31 cellular contexts compared by ENCODE assay signal in genomic region chr6:159926542-159927203, GRCh38. TPM values are rescaled to one million over a fixed set of nuclear protein-coding genes. Genes with fewer than 3 reads are reported as not detected.
"Had no signal": no experiment of that assay in that cellular context is flagged by ENCODE, and none has a peak within 500 bp of the region (broad histone marks: within the 10 kb centered on the region; RNA-seq: fewer than 3 reads in every experiment).

No MANE protein-coding gene starts in this region.

- H3K4me1 ChIP-seq: sigmoid colon, testis had no signal

- H3K9me3 Mint-ChIP-seq: natural killer cell treated with Interleukin-12 subunit alpha and Interleukin-12 subunit beta and Interleukin-15 and Interleukin-18, amount 100 ng/mL, for 72 hours had no signal

- H3K4me3 ChIP-seq: esophagus squamous epithelium, heart right ventricle, lung, sigmoid colon, stomach, testis, tibial artery had no signal

- FAIRE-seq: keratinocyte had no signal

- H3K27ac ChIP-seq: esophagus squamous epithelium, heart right ventricle, neutrophil, parathyroid adenoma, sigmoid colon, stomach, testis had no signal

- H3K9ac ChIP-seq: parathyroid adenoma had no signal

- H3K79me2 ChIP-seq: parathyroid adenoma had no signal

- H3K27me3 ChIP-seq: esophagus squamous epithelium, heart right ventricle, sigmoid colon, stomach, testis, tibial artery had no signal

- H3K27ac Mint-ChIP-seq: effector memory CD8-positive, alpha-beta T cell; immature natural killer cell; memory B cell; natural killer cell treated with Interleukin-12 subunit alpha and Interleukin-12 subunit beta and Interleukin-15 and Interleukin-18, amount 100 ng/mL, for 72 hours; progenitor cell of endocrine pancreas; stimulated activated effector memory CD8-positive, alpha-beta T cell treated with anti-CD3 and anti-CD28 coated beads, Interleukin-12 subunit alpha, Interleukin-12 subunit beta, amount 100 ng/mL, for 72 hours; type B pancreatic cell had no signal

- H3K4me3 Mint-ChIP-seq: effector memory CD8-positive, alpha-beta T cell; immature natural killer cell; memory B cell; natural killer cell treated with Interleukin-12 subunit alpha and Interleukin-12 subunit beta and Interleukin-15 and Interleukin-18, amount 100 ng/mL, for 72 hours; neural crest cell; stimulated activated effector memory CD8-positive, alpha-beta T cell treated with anti-CD3 and anti-CD28 coated beads, Interleukin-12 subunit alpha, Interleukin-12 subunit beta, amount 100 ng/mL, for 72 hours; type B pancreatic cell had no signal

- H3K4me1 Mint-ChIP-seq: neural crest cell had no signal

- ATAC-seq: effector memory CD8-positive, alpha-beta T cell; heart right ventricle; natural killer cell treated with Interleukin-12 subunit alpha and Interleukin-12 subunit beta and Interleukin-15 and Interleukin-18, amount 100 ng/mL, for 72 hours; stimulated activated effector memory CD8-positive, alpha-beta T cell treated with anti-CD3 and anti-CD28 coated beads, Interleukin-12 subunit alpha, Interleukin-12 subunit beta, amount 100 ng/mL, for 72 hours had no signal

- H2AFZ ChIP-seq: parathyroid adenoma had no signal

- H3K9me3 ChIP-seq: esophagus squamous epithelium, neutrophil, sigmoid colon, testis, tibial artery had no signal

- DNase-seq: cortex of kidney; effector memory CD8-positive, alpha-beta T cell; erythroblast; esophagus squamous epithelium; foreskin melanocyte; glutamatergic neuron; heart right ventricle; hippocampal formation; immature natural killer cell; naive B cell; sigmoid colon; stimulated activated CD4-positive, alpha-beta T cell treated with anti-CD3 and anti-CD28 coated beads, Interleukin-2, amount 100 ng/mL, for 24 hours; stimulated activated CD4-positive, alpha-beta T cell treated with anti-CD3 and anti-CD28 coated beads, Interleukin-4, amount 100 ng/mL, for 24 hours; stimulated activated naive CD4-positive, alpha-beta T cell treated with Interleukin-2 at 50 U/mL for 16 hours; stomach; testis; tibial artery had no signal

- H3K36me3 ChIP-seq: esophagus squamous epithelium, heart right ventricle, neutrophil, sigmoid colon, stomach, tibial artery had no signal

- H3K36me3 Mint-ChIP-seq: immature natural killer cell; stimulated activated effector memory CD8-positive, alpha-beta T cell treated with anti-CD3 and anti-CD28 coated beads, Interleukin-12 subunit alpha, Interleukin-12 subunit beta, amount 100 ng/mL, for 72 hours; type B pancreatic cell had no signal

RNA-seq across cellular contexts. Expression of gene MAS1, which starts 35.9 kb away (rescaled TPM):
- total RNA-seq: dermis microvascular lymphatic vessel endothelial cell, esophagus squamous epithelium, neural crest cell, progenitor cell of endocrine pancreas, sigmoid colon, subcutaneous adipose tissue had no signal
- polyA plus RNA-seq: heart right ventricle, immature natural killer cell, keratinocyte, liver, urinary bladder had no signal
